19 cellular contexts compared by ENCODE assay signal in genomic region chr12:24820872-24821271, GRCh38.
DNase-seq lines count a peak whose midpoint lies in the region; ATAC-seq and TF ChIP-seq lines count a peak whose summit lies in the region.
"Had no signal": no experiment of that assay in that cellular context is flagged by ENCODE, and none has a peak within 500 bp of the region (broad histone marks: within the 10 kb centered on the region; RNA-seq: fewer than 3 reads in every experiment).

No MANE protein-coding gene starts in this region.

- peak overlapping the region; percentile 66 for H3K9ac ChIP-seq in OCI-LY3 (ENCODE audit: low read length)

- intact Hi-C loops in posterior vena cava (cut with DNase I), result no loop called here

- DNase-seq in AG20443 (ENCODE audit: low spot score) (peak; percentile 35), epithelial cell of esophagus (ENCODE audit: low read depth) (peak; percentile 59), posterior vena cava (ENCODE audit: low spot score) (peak; percentile 82), AML-193 (lab: John Stamatoyannopoulos, UW) (no peak), GM20000 (ENCODE audit: low spot score) (no peak), omental fat pad (ENCODE audit: low spot score) (no peak)
- DNase-seq: activated CD4-positive, alpha-beta T cell treated with anti-CD3 and anti-CD28 coated beads for 48 hours; BE2C; heart left ventricle; kidney; SHP77 treated with DMSO at 0.1 percent for 48 hours; stomach; T-helper 9 cell had no signal

- H3K9me3 ChIP-seq in OCI-LY3 (ENCODE audit: insufficient read depth, low read length), result no peaks in the 10 kb centered on the region
- H3K9me3 ChIP-seq: BE2C, neutrophil, stomach, vagina had no signal

- peaks cover 21% of the 10 kb centered on the region for H3K79me2 ChIP-seq in OCI-LY3 (ENCODE audit: low read length)

- peak overlapping the region; percentile 78 for H3K4me2 ChIP-seq in OCI-LY3 (ENCODE audit: low read length)

- H4K20me1 ChIP-seq in OCI-LY3 (ENCODE audit: insufficient read depth, low read length), result no peaks in the 10 kb centered on the region

- no peak overlapping the region for H2AFZ ChIP-seq in OCI-LY3 (ENCODE audit: low read depth, low read length)

- TF ChIP-seq CTCF in OCI-LY3 (IDR thresholded peaks at IDR 0.05; ENCODE audit: low read depth, low read length) (no peak), epithelial cell of esophagus (IDR thresholded peaks at IDR 0.05; ENCODE audit: insufficient read depth, low read depth, low read length, missing control alignments) (no peak), GM20000 (IDR thresholded peaks at IDR 0.05; ENCODE audit: extremely low read depth, missing control alignments) (no peak), omental fat pad (IDR thresholded peaks at IDR 0.05) (no peak)

- ATAC-seq in omental fat pad (ENCODE audit: low FRiP score), result no peak
- no peak for ATAC-seq in HG02678 (IDR thresholded peaks at IDR 0.05; ENCODE audit: unreplicated experiment)
- ATAC-seq: HCT116, K562 had no signal

- H3K4me1 ChIP-seq in OCI-LY3 (ENCODE audit: low read length), result peaks cover 97% of the 10 kb centered on the region
- H3K4me1 ChIP-seq: BE2C, vagina had no signal

- H3K36me3 ChIP-seq in OCI-LY3 (replicated peaks; ENCODE audit: low read depth, low read length), result peaks cover 66% of the 10 kb centered on the region
- H3K36me3 ChIP-seq: heart left ventricle, neutrophil, stomach, vagina had no signal

- H3K4me3 ChIP-seq in OCI-LY3 (ENCODE audit: low read length) (peak overlapping the region; percentile 65), epithelial cell of esophagus (ENCODE audit: low read length) (no peak overlapping the region)
- H3K4me3 ChIP-seq: heart left ventricle, K562, stomach, vagina had no signal

- no peaks in the 10 kb centered on the region for H3K27me3 ChIP-seq in OCI-LY3 (ENCODE audit: low read depth, low read length)
- H3K27me3 ChIP-seq: BE2C, heart left ventricle, neutrophil, stomach, vagina had no signal

- peak overlapping the region; percentile 96 for H3K27ac ChIP-seq in OCI-LY3 (ENCODE audit: low read length)
- H3K27ac ChIP-seq: heart left ventricle, neutrophil, stomach, vagina had no signal

Comparison
In these comparisons a context has a peak if more than half of its experiments do, and no peak if none do; other contexts are left out.
1. DNase-seq: peak in AG20443 (single experiment), epithelial cell of esophagus (single experiment) and posterior vena cava (single experiment); none in AML-193 (0 of 2), GM20000 (single experiment) and omental fat pad (single experiment).